ENCODE assay signal across 14 cellular contexts in genomic region chr13:112782433-112783010, GRCh38.
DNase-seq lines count a peak whose midpoint lies in the region; ATAC-seq and TF ChIP-seq lines count a peak whose summit lies in the region.
"Had no signal": no experiment of that assay in that cellular context is flagged by ENCODE, and none has a peak within 500 bp of the region (broad histone marks: within the 10 kb centered on the region; RNA-seq: fewer than 3 reads in every experiment).

No MANE protein-coding gene starts in this region.

- TF ChIP-seq CTCF in astrocyte of the spinal cord (IDR thresholded peaks at IDR 0.05; ENCODE audit: low read depth, low read length) (no peak), psoas muscle (IDR thresholded peaks at IDR 0.05) (no peak)

- no peaks in the 10 kb centered on the region for H3K27me3 ChIP-seq in BLaER1 treated with 17β-estradiol and CSF1 and Interleukin-3, amounts not matched to agents 10 nM and 100 nM
- H3K27me3 ChIP-seq in psoas muscle (ENCODE audit: insufficient read depth in 3 of 3, low read length in 2 of 3): no peaks in the 10 kb centered on the region

- WGBS in psoas muscle, 3 donors: 68 to 70% (median 68%) methylated on average over 15 of the region's 15 CpGs

- H3K4me1 ChIP-seq in BLaER1 treated with 17β-estradiol and CSF1 and Interleukin-3, amounts not matched to agents 10 nM and 100 nM: peaks cover 3 to 45% (median 42%) of the 10 kb centered on the region in 10 experiments; a peak in 18 of 20 replicates
- peaks cover 13% of the 10 kb centered on the region for H3K4me1 ChIP-seq in psoas muscle

- peaks cover 9 to 23% (median 12%) of the 10 kb centered on the region in 11 experiments; a peak in 20 of 22 replicates for H3K9me3 ChIP-seq in BLaER1 treated with 17β-estradiol and CSF1 and Interleukin-3, amounts not matched to agents 10 nM and 100 nM (replicated peaks in 1 of 11)
- no peaks in the 10 kb centered on the region for H3K9me3 ChIP-seq in psoas muscle

- DNase-seq in astrocyte of the spinal cord (ENCODE audit: low read depth, low spot score) (peak; percentile 20), islet precursor cell (peak; percentile 52), psoas muscle (no peak), NCI-H1105 treated with DMSO at 0.1 percent for 48 hours (lab: John Stamatoyannopoulos, UW) (no peak)
- no peak for DNase-seq in activated CD4-positive, alpha-beta T cell treated with anti-CD3 and anti-CD28 coated beads for 48 hours
- no peak for DNase-seq in effector CD8-positive, alpha-beta T cell (lab: John Stamatoyannopoulos, UW)
- DNase-seq: ACHN; activated naive CD8-positive, alpha-beta T cell treated with anti-CD3 and anti-CD28 coated beads for 36 hours; foreskin melanocyte; NCI-H82; SHP77 treated with DMSO at 0.1 percent for 48 hours had no signal

- peak overlapping the region in 9 of 11 experiments; percentile 12 to 65 (median 41); a peak in 16 of 22 replicates for H3K4me2 ChIP-seq in BLaER1 treated with 17β-estradiol and CSF1 and Interleukin-3, amounts not matched to agents 10 nM and 100 nM
- H3K4me2 ChIP-seq: KMS-11 had no signal

- H3K36me3 ChIP-seq in BLaER1 treated with 17β-estradiol and CSF1 and Interleukin-3, amounts not matched to agents 10 nM and 100 nM: peaks cover 21 to 75% (median 31%) of the 10 kb centered on the region in 11 experiments
- H3K36me3 ChIP-seq in psoas muscle (ENCODE audit: insufficient read depth in 1 of 2, low read depth in 1 of 2): peaks cover 0 to 5% of the 10 kb centered on the region in 2 donors

- H3K27ac ChIP-seq in BLaER1 treated with 17β-estradiol and CSF1 and Interleukin-3, amounts not matched to agents 10 nM and 100 nM: peak overlapping the region in 1 of 11 experiments; percentile 34; a peak in 1 of 22 replicates
- peak overlapping the region; percentile 42 for H3K27ac ChIP-seq in psoas muscle
- H3K27ac ChIP-seq: KMS-11 had no signal

- ATAC-seq in psoas muscle: peak in 3 of 4 donors; percentile 20 to 32 (median 30)
- no peak for ATAC-seq in GM21825 (IDR thresholded peaks at IDR 0.05; ENCODE audit: unreplicated experiment)

- H3K4me3 ChIP-seq in BLaER1 treated with 17β-estradiol and CSF1 and Interleukin-3, amounts not matched to agents 10 nM and 100 nM: no peak overlapping the region
- H3K4me3 ChIP-seq in astrocyte of the spinal cord (ENCODE audit: low read depth, low read length) (no peak overlapping the region), psoas muscle (no peak overlapping the region)

- intact Hi-C loops in psoas muscle (cut with DNase I): no loop called here

- in situ Hi-C loops in astrocyte of the spinal cord (cut with HindIII; ENCODE audit: low sequenced_read_pairs): no loop called here

- peaks cover 72 to 82% (median 81%) of the 10 kb centered on the region in 11 experiments for H4K20me1 ChIP-seq in BLaER1 treated with 17β-estradiol and CSF1 and Interleukin-3, amounts not matched to agents 10 nM and 100 nM

- peak overlapping the region in 3 of 11 experiments; percentile 4 to 20 (median 18); a peak in 3 of 22 replicates for H3K9ac ChIP-seq in BLaER1 treated with 17β-estradiol and CSF1 and Interleukin-3, amounts not matched to agents 10 nM and 100 nM
- H3K9ac ChIP-seq: KMS-11 had no signal

Comparison
In these comparisons a context has a peak if more than half of its experiments do, and no peak if none do; other contexts are left out.
1. DNase-seq: peak in astrocyte of the spinal cord (single experiment) and islet precursor cell (single experiment); none in psoas muscle (0 of 2), activated CD4-positive, alpha-beta T cell treated with anti-CD3 and anti-CD28 coated beads for 48 hours (single experiment), NCI-H1105 treated with DMSO at 0.1 percent for 48 hours (single experiment) and effector CD8-positive, alpha-beta T cell (single experiment).